1 cellular context compared by ENCODE assay signal in the genomic region with DNA sequence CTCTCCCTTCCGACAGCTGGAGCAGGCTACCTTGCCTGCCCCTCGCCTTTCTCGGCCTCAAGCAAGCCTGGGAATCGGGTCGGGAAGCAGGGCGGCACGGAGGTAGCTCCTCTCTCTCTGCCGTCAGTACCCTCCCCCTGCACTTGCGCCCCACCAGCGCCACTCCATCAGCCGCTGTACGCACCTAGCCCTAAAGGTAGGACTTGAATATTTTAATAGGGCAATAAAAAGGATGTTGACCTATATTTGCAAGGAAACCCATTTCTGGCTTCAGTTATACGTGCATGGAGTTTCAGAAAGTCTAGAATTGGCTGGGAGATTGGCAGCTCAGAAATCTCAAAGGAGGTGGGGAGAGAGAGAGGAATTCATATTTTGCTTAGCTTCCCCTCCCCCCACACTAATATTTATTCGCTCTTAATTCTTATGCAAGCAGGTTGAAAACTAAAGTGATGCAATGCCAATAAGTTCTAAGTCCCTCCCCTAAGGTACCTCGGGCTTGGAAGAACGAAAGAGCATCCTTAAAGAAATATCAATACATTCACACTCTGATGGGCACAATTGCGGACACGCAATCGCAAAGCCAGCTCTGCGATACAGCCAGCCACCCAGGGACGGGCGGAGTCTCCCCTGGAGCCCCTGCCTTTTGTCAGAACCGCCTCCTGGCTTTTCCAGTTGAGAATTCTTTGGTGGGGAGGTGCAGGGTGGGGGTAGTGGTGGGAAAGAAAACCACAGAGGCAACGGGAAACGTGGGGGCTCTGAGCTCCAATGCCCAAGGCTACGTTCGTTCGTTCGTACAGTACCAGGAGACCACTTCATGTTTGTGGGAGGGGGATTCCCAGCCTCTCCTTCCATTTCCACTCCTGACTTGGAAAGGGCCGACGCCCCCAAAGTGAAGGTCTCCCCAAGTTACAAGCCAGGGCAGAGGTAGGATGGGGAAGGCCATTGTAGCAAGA.
TF ChIP-seq lines count a peak whose summit lies in the region.

No MANE protein-coding gene starts in this region.

TF ChIP-seq in HepG2, 621 proteins besides CTCF, POLR2A, EP300 and RAD21 (continued from another document):
- TF ChIP-seq, protein P1, sequence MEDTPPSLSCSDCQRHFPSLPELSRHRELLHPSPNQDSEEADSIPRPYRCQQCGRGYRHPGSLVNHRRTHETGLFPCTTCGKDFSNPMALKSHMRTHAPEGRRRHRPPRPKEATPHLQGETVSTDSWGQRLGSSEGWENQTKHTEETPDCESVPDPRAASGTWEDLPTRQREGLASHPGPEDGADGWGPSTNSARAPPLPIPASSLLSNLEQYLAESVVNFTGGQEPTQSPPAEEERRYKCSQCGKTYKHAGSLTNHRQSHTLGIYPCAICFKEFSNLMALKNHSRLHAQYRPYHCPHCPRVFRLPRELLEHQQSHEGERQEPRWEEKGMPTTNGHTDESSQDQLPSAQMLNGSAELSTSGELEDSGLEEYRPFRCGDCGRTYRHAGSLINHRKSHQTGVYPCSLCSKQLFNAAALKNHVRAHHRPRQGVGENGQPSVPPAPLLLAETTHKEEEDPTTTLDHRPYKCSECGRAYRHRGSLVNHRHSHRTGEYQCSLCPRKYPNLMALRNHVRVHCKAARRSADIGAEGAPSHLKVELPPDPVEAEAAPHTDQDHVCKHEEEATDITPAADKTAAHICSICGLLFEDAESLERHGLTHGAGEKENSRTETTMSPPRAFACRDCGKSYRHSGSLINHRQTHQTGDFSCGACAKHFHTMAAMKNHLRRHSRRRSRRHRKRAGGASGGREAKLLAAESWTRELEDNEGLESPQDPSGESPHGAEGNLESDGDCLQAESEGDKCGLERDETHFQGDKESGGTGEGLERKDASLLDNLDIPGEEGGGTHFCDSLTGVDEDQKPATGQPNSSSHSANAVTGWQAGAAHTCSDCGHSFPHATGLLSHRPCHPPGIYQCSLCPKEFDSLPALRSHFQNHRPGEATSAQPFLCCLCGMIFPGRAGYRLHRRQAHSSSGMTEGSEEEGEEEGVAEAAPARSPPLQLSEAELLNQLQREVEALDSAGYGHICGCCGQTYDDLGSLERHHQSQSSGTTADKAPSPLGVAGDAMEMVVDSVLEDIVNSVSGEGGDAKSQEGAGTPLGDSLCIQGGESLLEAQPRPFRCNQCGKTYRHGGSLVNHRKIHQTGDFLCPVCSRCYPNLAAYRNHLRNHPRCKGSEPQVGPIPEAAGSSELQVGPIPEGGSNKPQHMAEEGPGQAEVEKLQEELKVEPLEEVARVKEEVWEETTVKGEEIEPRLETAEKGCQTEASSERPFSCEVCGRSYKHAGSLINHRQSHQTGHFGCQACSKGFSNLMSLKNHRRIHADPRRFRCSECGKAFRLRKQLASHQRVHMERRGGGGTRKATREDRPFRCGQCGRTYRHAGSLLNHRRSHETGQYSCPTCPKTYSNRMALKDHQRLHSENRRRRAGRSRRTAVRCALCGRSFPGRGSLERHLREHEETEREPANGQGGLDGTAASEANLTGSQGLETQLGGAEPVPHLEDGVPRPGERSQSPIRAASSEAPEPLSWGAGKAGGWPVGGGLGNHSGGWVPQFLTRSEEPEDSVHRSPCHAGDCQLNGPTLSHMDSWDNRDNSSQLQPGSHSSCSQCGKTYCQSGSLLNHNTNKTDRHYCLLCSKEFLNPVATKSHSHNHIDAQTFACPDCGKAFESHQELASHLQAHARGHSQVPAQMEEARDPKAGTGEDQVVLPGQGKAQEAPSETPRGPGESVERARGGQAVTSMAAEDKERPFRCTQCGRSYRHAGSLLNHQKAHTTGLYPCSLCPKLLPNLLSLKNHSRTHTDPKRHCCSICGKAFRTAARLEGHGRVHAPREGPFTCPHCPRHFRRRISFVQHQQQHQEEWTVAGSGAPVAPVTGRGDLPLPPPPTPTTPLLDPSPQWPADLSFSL (CRISPR knock-in tag; IDR thresholded peaks at IDR 0.05) = 0 out of 2 replicates have a peak, but pooled peaks have one; percentile 15
- TF ChIP-seq MTF2 (CRISPR knock-in tag; IDR thresholded peaks at IDR 0.05; ENCODE audit: borderline replicate concordance) = 0 out of 2 replicates have a peak, but pooled peaks have one; percentile 18
